In genomic region chr2:164717000-164717597, GRCh38 we compare ENCODE assay signal across 2 cellular contexts.
A peak's percentile ranks its signal among the peaks of the same experiment; 100 is the strongest.
TF ChIP-seq lines count a peak whose summit lies in the region.

No MANE protein-coding gene starts in this region.

TF ChIP-seq in IMR-90, 13 proteins besides CTCF, POLR2A, EP300 and RAD21:
- TF ChIP-seq MAFK (IDR thresholded peaks at IDR 0.05; ENCODE audit: low read depth, low read length) (no peak), CEBPB (IDR thresholded peaks at IDR 0.05; ENCODE audit: low read depth, low read length) (no peak), SMC3 (IDR thresholded peaks at IDR 0.05; ENCODE audit: low read depth, low read length) (peak; percentile 43), MXI1 (IDR thresholded peaks at IDR 0.05; ENCODE audit: borderline replicate concordance, low read depth, low read length) (no peak)

TF ChIP-seq in GM12878, 131 proteins besides CTCF, POLR2A, EP300 and RAD21:
- TF ChIP-seq PAX5 (IDR thresholded peaks at IDR 0.05; ENCODE audit: borderline replicate concordance, low read depth, low read length) (no peak), HDGF (IDR thresholded peaks at IDR 0.05) (no peak)
